9 cellular contexts compared by ENCODE assay signal in genomic region chr17:77783991-77784820, GRCh38.
DNase-seq lines count a peak whose midpoint lies in the region; ATAC-seq lines count a peak whose summit lies in the region.
"Had no signal": no experiment of that assay in that cellular context is flagged by ENCODE, and none has a peak within 500 bp of the region (broad histone marks: within the 10 kb centered on the region; RNA-seq: fewer than 3 reads in every experiment).

No MANE protein-coding gene starts in this region.

- peak overlapping the region; percentile 37 to 64 (median 59) for H3K4me3 Mint-ChIP-seq in T-cell
- peak overlapping the region; percentile 80 for H3K4me3 Mint-ChIP-seq in natural killer cell treated with Interleukin-12 subunit alpha and Interleukin-12 subunit beta and Interleukin-15 and Interleukin-18, amount 100 ng/mL, for 72 hours
- peak overlapping the region; percentile 69 for H3K4me3 Mint-ChIP-seq in stimulated activated effector memory CD8-positive, alpha-beta T cell treated with anti-CD3 and anti-CD28 coated beads, Interleukin-12 subunit alpha, Interleukin-12 subunit beta, amount 100 ng/mL, for 72 hours

- H3K27me3 Mint-ChIP-seq in T-cell: no peaks in the 10 kb centered on the region
- H3K27me3 Mint-ChIP-seq in natural killer cell treated with Interleukin-12 subunit alpha and Interleukin-12 subunit beta and Interleukin-15 and Interleukin-18, amount 100 ng/mL, for 72 hours: peaks cover 0 to 4% of the 10 kb centered on the region in 2 donors

- H3K4me1 Mint-ChIP-seq in T-cell: peaks cover 11 to 29% (median 17%) of the 10 kb centered on the region in 3 donors
- peaks cover 28 to 36% of the 10 kb centered on the region in 2 donors for H3K4me1 Mint-ChIP-seq in natural killer cell treated with Interleukin-12 subunit alpha and Interleukin-12 subunit beta and Interleukin-15 and Interleukin-18, amount 100 ng/mL, for 72 hours (ENCODE audit: low read depth in 2 of 2)
- peaks cover 41% of the 10 kb centered on the region for H3K4me1 Mint-ChIP-seq in stimulated activated effector memory CD8-positive, alpha-beta T cell treated with anti-CD3 and anti-CD28 coated beads, Interleukin-12 subunit alpha, Interleukin-12 subunit beta, amount 100 ng/mL, for 72 hours

- ATAC-seq in T-cell (replicated peaks in 1 of 4): peak; percentile 86 to 97 (median 95)
- peak; percentile 90 to 92 for ATAC-seq in natural killer cell treated with Interleukin-12 subunit alpha and Interleukin-12 subunit beta and Interleukin-15 and Interleukin-18, amount 100 ng/mL, for 72 hours
- ATAC-seq in stimulated activated effector memory CD8-positive, alpha-beta T cell treated with anti-CD3 and anti-CD28 coated beads, Interleukin-12 subunit alpha, Interleukin-12 subunit beta, amount 100 ng/mL, for 72 hours: peak; percentile 94
- ATAC-seq in HG02623 (IDR thresholded peaks at IDR 0.05; ENCODE audit: unreplicated experiment): no peak
- no peak for ATAC-seq in HG03521 (IDR thresholded peaks at IDR 0.05; ENCODE audit: unreplicated experiment)

- DNase-seq in T-cell: peak; percentile 42 to 87 (median 78)
- peak; percentile 64 for DNase-seq in activated T-cell treated with anti-CD3 and anti-CD28 coated beads, Interleukin-2, amount 50 U/mL, for 1 hour
- peak; percentile 80 for DNase-seq in natural killer cell treated with Interleukin-12 subunit alpha and Interleukin-12 subunit beta and Interleukin-15 and Interleukin-18, amount 100 ng/mL, for 72 hours (ENCODE audit: low spot score)
- peak; percentile 31 to 81 for DNase-seq in stimulated activated effector memory CD8-positive, alpha-beta T cell treated with anti-CD3 and anti-CD28 coated beads, Interleukin-12 subunit alpha, Interleukin-12 subunit beta, amount 100 ng/mL, for 72 hours (ENCODE audit: low spot score in 2 of 2)
- DNase-seq in NCI-H146 treated with DMSO at 0.1 percent for 48 hours (lab: John Stamatoyannopoulos, UW; ENCODE audit: unreplicated experiment): no peak
- no peak for DNase-seq in amniotic stem cell (lab: John Stamatoyannopoulos, UW)
- DNase-seq: NCI-H1092 treated with DMSO at 0.1 percent for 48 hours had no signal

- no peaks in the 10 kb centered on the region for H3K9me3 Mint-ChIP-seq in T-cell
- H3K9me3 Mint-ChIP-seq in natural killer cell treated with Interleukin-12 subunit alpha and Interleukin-12 subunit beta and Interleukin-15 and Interleukin-18, amount 100 ng/mL, for 72 hours: no peaks in the 10 kb centered on the region
- H3K9me3 Mint-ChIP-seq in stimulated activated effector memory CD8-positive, alpha-beta T cell treated with anti-CD3 and anti-CD28 coated beads, Interleukin-12 subunit alpha, Interleukin-12 subunit beta, amount 100 ng/mL, for 72 hours: no peaks in the 10 kb centered on the region

- POLR2A ChIA-PET in T-cell (lab: Charles Lee): interaction anchor here in 1 of 2 donors (0.5 to 2.6 kb wide), 5 partner anchors 98 to 187 kb away, joined by 3 to 15 read pairs (median 4); partner anchors contain the start of gene TNRC6C

- CTCF ChIA-PET in T-cell (lab: Charles Lee): interaction anchor here in 1 of 2 donors (0.6 to 1.1 kb wide), 5 partner anchors 11 to 452 kb away, joined by 3 to 5 read pairs (median 3); partner anchors contain the start of gene TNRC6C

- peak overlapping the region; percentile 89 to 98 for H3K27ac Mint-ChIP-seq in T-cell
- peak overlapping the region; percentile 76 to 85 for H3K27ac Mint-ChIP-seq in natural killer cell treated with Interleukin-12 subunit alpha and Interleukin-12 subunit beta and Interleukin-15 and Interleukin-18, amount 100 ng/mL, for 72 hours
- H3K27ac Mint-ChIP-seq in stimulated activated effector memory CD8-positive, alpha-beta T cell treated with anti-CD3 and anti-CD28 coated beads, Interleukin-12 subunit alpha, Interleukin-12 subunit beta, amount 100 ng/mL, for 72 hours: peak overlapping the region; percentile 95

- H3K36me3 Mint-ChIP-seq in T-cell: no peaks in the 10 kb centered on the region
- no peaks in the 10 kb centered on the region for H3K36me3 Mint-ChIP-seq in natural killer cell treated with Interleukin-12 subunit alpha and Interleukin-12 subunit beta and Interleukin-15 and Interleukin-18, amount 100 ng/mL, for 72 hours
- no peaks in the 10 kb centered on the region for H3K36me3 Mint-ChIP-seq in stimulated activated effector memory CD8-positive, alpha-beta T cell treated with anti-CD3 and anti-CD28 coated beads, Interleukin-12 subunit alpha, Interleukin-12 subunit beta, amount 100 ng/mL, for 72 hours

Comparison
In these comparisons a context has a peak if more than half of its experiments do, and no peak if none do; other contexts are left out.
1. ATAC-seq: peak in T-cell (4 of 4), natural killer cell treated with Interleukin-12 subunit alpha and Interleukin-12 subunit beta and Interleukin-15 and Interleukin-18, amount 100 ng/mL, for 72 hours (2 of 2) and stimulated activated effector memory CD8-positive, alpha-beta T cell treated with anti-CD3 and anti-CD28 coated beads, Interleukin-12 subunit alpha, Interleukin-12 subunit beta, amount 100 ng/mL, for 72 hours (single experiment); none in HG02623 (single experiment) and HG03521 (single experiment).
2. DNase-seq: peak in T-cell (34 of 34), activated T-cell treated with anti-CD3 and anti-CD28 coated beads, Interleukin-2, amount 50 U/mL, for 1 hour (single experiment), natural killer cell treated with Interleukin-12 subunit alpha and Interleukin-12 subunit beta and Interleukin-15 and Interleukin-18, amount 100 ng/mL, for 72 hours (single experiment) and stimulated activated effector memory CD8-positive, alpha-beta T cell treated with anti-CD3 and anti-CD28 coated beads, Interleukin-12 subunit alpha, Interleukin-12 subunit beta, amount 100 ng/mL, for 72 hours (2 of 2); none in NCI-H146 treated with DMSO at 0.1 percent for 48 hours (single experiment) and amniotic stem cell (single experiment).
3. Peak in every context shown above with its lines, with median percentiles within 50 percentile points of each other: H3K27ac Mint-ChIP-seq and H3K4me3 Mint-ChIP-seq.